In genomic region chr10:855671-856070, GRCh38 we compare ENCODE assay signal across 1 cellular context.
TF ChIP-seq lines count a peak whose summit lies in the region.

No MANE protein-coding gene starts in this region.

TF ChIP-seq in GM23338, 12 proteins besides CTCF, POLR2A, EP300 and RAD21:
- TF ChIP-seq ZNF462 (CRISPR knock-in tag; IDR thresholded peaks at IDR 0.05), result no peak
- no peak for TF ChIP-seq ZNF331 (CRISPR knock-in tag; IDR thresholded peaks at IDR 0.05; ENCODE audit: low read depth)
- no peak for TF ChIP-seq ZNF114 (CRISPR knock-in tag; IDR thresholded peaks at IDR 0.05)
- no peak for TF ChIP-seq EZH2 (IDR thresholded peaks at IDR 0.05; ENCODE audit: low read depth, unreplicated experiment)
- TF ChIP-seq REST (IDR thresholded peaks at IDR 0.05; ENCODE audit: unreplicated experiment), result no peak
- TF ChIP-seq JUNB (IDR thresholded peaks at IDR 0.05; ENCODE audit: unreplicated experiment), result no peak
- TF ChIP-seq STAT1 (IDR thresholded peaks at IDR 0.05; ENCODE audit: unreplicated experiment), result no peak
- no peak for TF ChIP-seq EZH2phosphoT487 (IDR thresholded peaks at IDR 0.05; ENCODE audit: unreplicated experiment)
- TF ChIP-seq POLR2AphosphoS5 (IDR thresholded peaks at IDR 0.05; ENCODE audit: low read depth), result no peak
- no peak for TF ChIP-seq CREB1 (CRISPR knock-in tag; IDR thresholded peaks at IDR 0.05; ENCODE audit: low read depth)
- TF ChIP-seq ETS1 (IDR thresholded peaks at IDR 0.05), result no peak
- TF ChIP-seq NANOG (IDR thresholded peaks at IDR 0.05; ENCODE audit: borderline replicate concordance), result no peak
